ENCODE assay signal across 1 cellular context in the genomic region with DNA sequence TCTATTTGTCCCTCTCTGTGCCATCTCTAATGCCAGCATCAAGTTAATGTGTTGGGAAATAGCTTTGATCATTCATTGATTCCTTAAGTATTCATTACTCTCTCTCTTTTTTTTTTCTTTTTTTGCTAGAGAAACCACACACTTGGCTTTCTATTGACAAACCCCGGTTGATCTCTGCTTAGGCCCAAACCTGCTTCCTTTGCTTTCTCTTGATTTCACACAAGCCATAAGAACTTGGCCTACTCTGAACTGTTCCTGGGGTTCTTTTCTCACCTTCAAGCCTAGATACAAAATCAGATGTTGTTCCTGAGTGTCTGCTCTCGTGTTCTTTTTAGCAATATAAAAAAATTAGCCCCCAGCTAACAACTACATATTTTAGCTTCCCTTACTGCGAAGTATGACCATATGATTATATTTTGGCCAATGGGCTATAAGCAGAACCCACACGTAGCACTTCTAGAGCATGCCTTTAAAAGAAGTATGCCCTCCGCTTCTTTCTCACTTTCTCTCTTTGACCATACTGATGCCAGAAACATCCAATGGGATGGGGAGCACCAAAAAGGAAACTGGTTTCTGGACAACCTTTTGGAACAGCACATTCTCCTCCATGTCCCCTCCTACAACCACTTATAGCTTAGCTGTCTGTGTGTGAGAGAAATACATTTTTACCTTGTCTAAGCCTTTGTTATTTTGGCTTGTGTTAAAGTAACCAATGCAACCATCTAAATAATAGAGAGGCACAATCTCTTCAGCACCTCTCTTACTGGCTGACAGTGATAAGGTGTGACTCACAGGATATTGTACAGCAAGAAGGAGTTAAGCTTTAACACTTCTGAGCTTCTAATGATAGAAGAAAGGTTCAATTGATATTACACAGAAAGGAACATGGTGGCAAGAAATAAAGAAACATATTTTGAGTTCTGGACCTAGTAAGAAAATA.
TF ChIP-seq lines count a peak whose summit lies in the region.

No MANE protein-coding gene starts in this region.

TF ChIP-seq in GM23338, 12 proteins besides CTCF, POLR2A, EP300 and RAD21 (continued from another document):
- TF ChIP-seq, protein P1, sequence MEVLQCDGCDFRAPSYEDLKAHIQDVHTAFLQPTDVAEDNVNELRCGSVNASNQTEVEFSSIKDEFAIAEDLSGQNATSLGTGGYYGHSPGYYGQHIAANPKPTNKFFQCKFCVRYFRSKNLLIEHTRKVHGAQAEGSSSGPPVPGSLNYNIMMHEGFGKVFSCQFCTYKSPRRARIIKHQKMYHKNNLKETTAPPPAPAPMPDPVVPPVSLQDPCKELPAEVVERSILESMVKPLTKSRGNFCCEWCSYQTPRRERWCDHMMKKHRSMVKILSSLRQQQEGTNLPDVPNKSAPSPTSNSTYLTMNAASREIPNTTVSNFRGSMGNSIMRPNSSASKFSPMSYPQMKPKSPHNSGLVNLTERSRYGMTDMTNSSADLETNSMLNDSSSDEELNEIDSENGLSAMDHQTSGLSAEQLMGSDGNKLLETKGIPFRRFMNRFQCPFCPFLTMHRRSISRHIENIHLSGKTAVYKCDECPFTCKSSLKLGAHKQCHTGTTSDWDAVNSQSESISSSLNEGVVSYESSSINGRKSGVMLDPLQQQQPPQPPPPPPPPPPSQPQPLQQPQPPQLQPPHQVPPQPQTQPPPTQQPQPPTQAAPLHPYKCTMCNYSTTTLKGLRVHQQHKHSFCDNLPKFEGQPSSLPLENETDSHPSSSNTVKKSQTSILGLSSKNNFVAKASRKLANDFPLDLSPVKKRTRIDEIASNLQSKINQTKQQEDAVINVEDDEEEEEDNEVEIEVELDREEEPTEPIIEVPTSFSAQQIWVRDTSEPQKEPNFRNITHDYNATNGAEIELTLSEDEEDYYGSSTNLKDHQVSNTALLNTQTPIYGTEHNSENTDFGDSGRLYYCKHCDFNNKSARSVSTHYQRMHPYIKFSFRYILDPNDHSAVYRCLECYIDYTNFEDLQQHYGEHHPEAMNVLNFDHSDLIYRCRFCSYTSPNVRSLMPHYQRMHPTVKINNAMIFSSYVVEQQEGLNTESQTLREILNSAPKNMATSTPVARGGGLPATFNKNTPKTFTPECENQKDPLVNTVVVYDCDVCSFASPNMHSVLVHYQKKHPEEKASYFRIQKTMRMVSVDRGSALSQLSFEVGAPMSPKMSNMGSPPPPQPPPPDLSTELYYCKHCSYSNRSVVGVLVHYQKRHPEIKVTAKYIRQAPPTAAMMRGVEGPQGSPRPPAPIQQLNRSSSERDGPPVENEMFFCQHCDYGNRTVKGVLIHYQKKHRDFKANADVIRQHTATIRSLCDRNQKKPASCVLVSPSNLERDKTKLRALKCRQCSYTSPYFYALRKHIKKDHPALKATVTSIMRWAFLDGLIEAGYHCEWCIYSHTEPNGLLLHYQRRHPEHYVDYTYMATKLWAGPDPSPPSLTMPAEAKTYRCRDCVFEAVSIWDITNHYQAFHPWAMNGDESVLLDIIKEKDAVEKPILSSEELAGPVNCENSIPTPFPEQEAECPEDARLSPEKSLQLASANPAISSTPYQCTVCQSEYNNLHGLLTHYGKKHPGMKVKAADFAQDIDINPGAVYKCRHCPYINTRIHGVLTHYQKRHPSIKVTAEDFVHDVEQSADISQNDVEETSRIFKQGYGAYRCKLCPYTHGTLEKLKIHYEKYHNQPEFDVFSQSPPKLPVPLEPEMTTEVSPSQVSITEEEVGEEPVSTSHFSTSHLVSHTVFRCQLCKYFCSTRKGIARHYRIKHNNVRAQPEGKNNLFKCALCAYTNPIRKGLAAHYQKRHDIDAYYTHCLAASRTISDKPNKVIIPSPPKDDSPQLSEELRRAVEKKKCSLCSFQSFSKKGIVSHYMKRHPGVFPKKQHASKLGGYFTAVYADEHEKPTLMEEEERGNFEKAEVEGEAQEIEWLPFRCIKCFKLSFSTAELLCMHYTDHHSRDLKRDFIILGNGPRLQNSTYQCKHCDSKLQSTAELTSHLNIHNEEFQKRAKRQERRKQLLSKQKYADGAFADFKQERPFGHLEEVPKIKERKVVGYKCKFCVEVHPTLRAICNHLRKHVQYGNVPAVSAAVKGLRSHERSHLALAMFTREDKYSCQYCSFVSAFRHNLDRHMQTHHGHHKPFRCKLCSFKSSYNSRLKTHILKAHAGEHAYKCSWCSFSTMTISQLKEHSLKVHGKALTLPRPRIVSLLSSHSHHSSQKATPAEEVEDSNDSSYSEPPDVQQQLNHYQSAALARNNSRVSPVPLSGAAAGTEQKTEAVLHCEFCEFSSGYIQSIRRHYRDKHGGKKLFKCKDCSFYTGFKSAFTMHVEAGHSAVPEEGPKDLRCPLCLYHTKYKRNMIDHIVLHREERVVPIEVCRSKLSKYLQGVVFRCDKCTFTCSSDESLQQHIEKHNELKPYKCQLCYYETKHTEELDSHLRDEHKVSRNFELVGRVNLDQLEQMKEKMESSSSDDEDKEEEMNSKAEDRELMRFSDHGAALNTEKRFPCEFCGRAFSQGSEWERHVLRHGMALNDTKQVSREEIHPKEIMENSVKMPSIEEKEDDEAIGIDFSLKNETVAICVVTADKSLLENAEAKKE (CRISPR knock-in tag; IDR thresholded peaks at IDR 0.05): no peak
- no peak for TF ChIP-seq ZNF331 (CRISPR knock-in tag; IDR thresholded peaks at IDR 0.05; ENCODE audit: low read depth)
- no peak for TF ChIP-seq POLR2AphosphoS5 (IDR thresholded peaks at IDR 0.05; ENCODE audit: low read depth)
